8 cellular contexts compared by ENCODE assay signal in the genomic region with DNA sequence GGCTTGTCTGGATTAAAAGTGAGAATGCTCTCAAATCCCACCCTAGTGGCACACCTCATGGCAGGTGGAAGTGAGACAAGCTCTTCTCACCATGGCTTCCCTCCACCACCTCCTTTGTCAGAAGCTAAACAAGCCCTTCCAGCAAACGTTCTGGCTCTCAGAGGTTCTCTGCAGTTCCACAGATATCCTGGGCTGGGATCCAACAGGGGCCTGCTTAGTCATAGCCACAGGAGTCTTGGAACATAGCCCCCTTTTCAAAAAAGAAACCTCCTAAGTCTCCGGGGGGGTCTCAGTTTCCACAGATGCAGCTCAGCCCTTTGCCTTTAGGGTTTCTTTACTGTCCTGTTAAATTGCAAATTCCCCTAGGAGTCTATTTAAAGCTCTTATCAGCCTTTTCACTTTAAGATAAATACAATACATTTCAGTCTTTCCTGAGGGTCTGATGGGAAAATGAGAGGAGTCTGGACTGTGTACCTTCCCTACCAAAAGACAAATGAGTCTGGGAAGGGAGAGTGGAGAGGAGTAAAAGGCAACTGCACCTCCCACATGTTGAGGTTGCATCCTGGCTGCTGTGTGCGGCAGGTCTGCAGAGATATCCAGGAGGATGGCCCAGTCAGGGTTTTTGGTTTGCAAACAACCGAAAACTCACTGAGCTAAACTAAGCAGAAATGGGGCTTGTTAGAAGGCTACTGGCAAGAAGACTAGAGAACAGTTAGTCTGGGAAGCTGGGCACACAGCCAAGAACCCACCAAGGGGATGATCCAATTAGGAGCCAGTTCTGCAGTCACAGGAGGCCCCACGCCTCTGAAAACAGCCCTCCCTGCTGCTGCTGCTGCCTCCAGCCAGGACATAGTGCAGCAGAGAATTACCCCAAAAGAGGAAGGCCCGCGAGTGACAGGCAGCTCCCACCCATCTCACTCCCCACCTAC. TPM values are rescaled to one million over a fixed set of nuclear protein-coding genes. Genes with fewer than 3 reads are reported as not detected.
DNase-seq lines count a peak whose midpoint lies in the region; ATAC-seq lines count a peak whose summit lies in the region.

No MANE protein-coding gene starts in this region.

- H3K9me3 Mint-ChIP-seq in activated T-helper 17 cell treated with anti-CD3 and anti-CD28 coated beads, Interleukin-2, amount 50 U/mL, for 72 hours = peaks cover 4% of the 10 kb centered on the region

- peak overlapping the region; percentile 17 for H2AFZ ChIP-seq in neuron (ENCODE audit: low read depth, low read length)

- H3K4me1 Mint-ChIP-seq in activated T-helper 17 cell treated with anti-CD3 and anti-CD28 coated beads, Interleukin-2, amount 50 U/mL, for 72 hours = peaks cover 8% of the 10 kb centered on the region

- H3K27me3 Mint-ChIP-seq in activated T-helper 17 cell treated with anti-CD3 and anti-CD28 coated beads, Interleukin-2, amount 50 U/mL, for 72 hours = peaks cover 29% of the 10 kb centered on the region

- no peaks in the 10 kb centered on the region for H3K36me3 Mint-ChIP-seq in activated T-helper 17 cell treated with anti-CD3 and anti-CD28 coated beads, Interleukin-2, amount 50 U/mL, for 72 hours (ENCODE audit: low read depth)

- peaks cover 8% of the 10 kb centered on the region for H3K4me1 ChIP-seq in neuron (ENCODE audit: insufficient read depth, low read length)

- H3K9me3 ChIP-seq in neuron (ENCODE audit: low read length) = no peaks in the 10 kb centered on the region

- H3K27me3 ChIP-seq in neuron (ENCODE audit: insufficient read depth, low read length) = no peaks in the 10 kb centered on the region

- H3K4me3 Mint-ChIP-seq in activated T-helper 17 cell treated with anti-CD3 and anti-CD28 coated beads, Interleukin-2, amount 50 U/mL, for 72 hours = no peak overlapping the region

- no peak for ATAC-seq in HG03457 (IDR thresholded peaks at IDR 0.05; ENCODE audit: unreplicated experiment)
- ATAC-seq in HG03571 (IDR thresholded peaks at IDR 0.05; ENCODE audit: unreplicated experiment) = no peak
- ATAC-seq in activated T-helper 17 cell treated with anti-CD3 and anti-CD28 coated beads, Interleukin-2, amount 50 U/mL, for 72 hours (replicated peaks) = no peak

- no peak overlapping the region for H3K27ac Mint-ChIP-seq in activated T-helper 17 cell treated with anti-CD3 and anti-CD28 coated beads, Interleukin-2, amount 50 U/mL, for 72 hours

- DNase-seq in CD1c-positive myeloid dendritic cell (ENCODE audit: extremely low spot score) (peak; percentile 22), NCI-H226 (peak; percentile 88), dedifferentiated amniotic fluid mesenchymal stem cell (ENCODE audit: extremely low spot score) (peak; percentile 27), NCI-H187 treated with DMSO at 0.1 percent for 48 hours (lab: John Stamatoyannopoulos, UW) (no peak)

- H3K36me3 ChIP-seq in neuron (ENCODE audit: insufficient read depth, low read length) = no peaks in the 10 kb centered on the region

- no peak overlapping the region for H3K4me3 ChIP-seq in neuron (ENCODE audit: low read length)

RNA-seq across cellular contexts. Expression of a gene that starts 41.4 kb away (rescaled TPM):
- total RNA-seq in activated T-helper 17 cell treated with anti-CD3 and anti-CD28 coated beads, Interleukin-2, amount 50 U/mL, for 72 hours = not detected
